15 cellular contexts compared by ENCODE assay signal in genomic region chr16:12060751-12061150, GRCh38.
DNase-seq lines count a peak whose midpoint lies in the region; ATAC-seq and TF ChIP-seq lines count a peak whose summit lies in the region.
"Had no signal": no experiment of that assay in that cellular context is flagged by ENCODE, and none has a peak within 500 bp of the region (broad histone marks: within the 10 kb centered on the region; RNA-seq: fewer than 3 reads in every experiment).

No MANE protein-coding gene starts in this region.

- no peak overlapping the region for H2BK20ac ChIP-seq in H9 (ENCODE audit: low read depth, low read length, poor library complexity, severe bottlenecking)

- no peak overlapping the region for H3T11ph ChIP-seq in H9 (ENCODE audit: low read length)

- H4K8ac ChIP-seq in H9 (replicated peaks; ENCODE audit: insufficient read length, low read depth, low read length) = no peak overlapping the region

- H4K91ac ChIP-seq in H9 (ENCODE audit: insufficient read length, low read depth, low read length) = no peak overlapping the region

- ATAC-seq in GM21786 (IDR thresholded peaks at IDR 0.05; ENCODE audit: unreplicated experiment) = peak; percentile 40
- no peak for ATAC-seq in GM18502 (IDR thresholded peaks at IDR 0.05; ENCODE audit: poor library complexity, unreplicated experiment)
- ATAC-seq: naive thymus-derived CD4-positive, alpha-beta T cell had no signal

- H3K27me3 ChIP-seq in ascending aorta (no peaks in the 10 kb centered on the region), H9 (ENCODE audit: insufficient read depth, low read length) (no peaks in the 10 kb centered on the region)
- H3K27me3 ChIP-seq: foreskin keratinocyte had no signal

- H4K20me1 ChIP-seq in H9 (ENCODE audit: control insufficient read depth, insufficient read depth, insufficient read length) = no peaks in the 10 kb centered on the region

- H2BK120ac ChIP-seq in H9 (ENCODE audit: low read depth, low read length, poor library complexity, severe bottlenecking) = no peak overlapping the region

- H3K79me2 ChIP-seq in H9 (ENCODE audit: insufficient read depth, low read length) = no peaks in the 10 kb centered on the region

- H3K4me1 Mint-ChIP-seq in nephron (peaks cover 10% of the 10 kb centered on the region), H9 (no peaks in the 10 kb centered on the region)

- no peak overlapping the region for H3K4me3 Mint-ChIP-seq in nephron
- H3K4me3 Mint-ChIP-seq in H9 = no peak overlapping the region
- H3K4me3 Mint-ChIP-seq: naive thymus-derived CD4-positive, alpha-beta T cell; stimulated activated naive CD8-positive, alpha-beta T cell treated with anti-CD3 and anti-CD28 coated beads, Interleukin-15, Interleukin-2, amounts not matched to agents 100 ng/mL and 50 ng/mL, for 24 hours had no signal

- H3K9me3 Mint-ChIP-seq in nephron (no peaks in the 10 kb centered on the region), H9 (no peaks in the 10 kb centered on the region)
- H3K9me3 Mint-ChIP-seq: naive thymus-derived CD4-positive, alpha-beta T cell; stimulated activated naive CD8-positive, alpha-beta T cell treated with anti-CD3 and anti-CD28 coated beads, Interleukin-15, Interleukin-2, amounts not matched to agents 100 ng/mL and 50 ng/mL, for 24 hours had no signal

- no peak overlapping the region for H4K5ac ChIP-seq in H9 (ENCODE audit: insufficient read length, low read depth, low read length)

- H3K27me3 Mint-ChIP-seq in nephron (ENCODE audit: low read depth) (no peaks in the 10 kb centered on the region), H9 (ENCODE audit: low read depth) (no peaks in the 10 kb centered on the region)
- H3K27me3 Mint-ChIP-seq: naive thymus-derived CD4-positive, alpha-beta T cell; stimulated activated naive CD8-positive, alpha-beta T cell treated with anti-CD3 and anti-CD28 coated beads, Interleukin-15, Interleukin-2, amounts not matched to agents 100 ng/mL and 50 ng/mL, for 24 hours had no signal

- no peak overlapping the region for H2AFZ ChIP-seq in H9 (ENCODE audit: low read length)

- H3K4me2 ChIP-seq in H9 (ENCODE audit: insufficient read depth, insufficient read length, low read length) = no peak overlapping the region

- H3K27ac Mint-ChIP-seq in nephron = peak overlapping the region; percentile 68 to 93 (median 93)
- H3K27ac Mint-ChIP-seq in H9 = peak overlapping the region in 1 of 3 experiments; percentile 77; a peak in 1 of 7 replicates
- H3K27ac Mint-ChIP-seq: stimulated activated naive CD8-positive, alpha-beta T cell treated with anti-CD3 and anti-CD28 coated beads, Interleukin-15, Interleukin-2, amounts not matched to agents 100 ng/mL and 50 ng/mL, for 24 hours had no signal

- H3K9ac ChIP-seq in H9 (ENCODE audit: extremely low read depth, insufficient read length, low read length) = no peak overlapping the region

- no peak overlapping the region for H3K56ac ChIP-seq in H9 (ENCODE audit: insufficient read length, low read depth, low read length)

- no peak overlapping the region for H3K23ac ChIP-seq in H9 (ENCODE audit: insufficient read length, low read depth, low read length)

- H2AK5ac ChIP-seq in H9 (ENCODE audit: insufficient read length, low read length) = no peak overlapping the region

- no peaks in the 10 kb centered on the region for H3K36me3 ChIP-seq in ascending aorta

- H3K14ac ChIP-seq in H9 (ENCODE audit: insufficient read depth, low read length) = no peak overlapping the region; the same call in 1 of the 2 replicates

- no peaks in the 10 kb centered on the region for H3K79me1 ChIP-seq in H9 (ENCODE audit: insufficient read depth, low read depth, low read length, poor library complexity, severe bottlenecking)

- in situ Hi-C loops in Caki2 (cut with HindIII; ENCODE audit: low pct_unique_long_range_greater_than_20kb, low sequenced_read_pairs) = no loop called here

- no peak overlapping the region for H3K4me3 ChIP-seq in ascending aorta

- H2BK12ac ChIP-seq in H9 (ENCODE audit: insufficient read length, low read depth, low read length) = no peak overlapping the region

- H3K4ac ChIP-seq in H9 (ENCODE audit: low read depth, low read length) = no peak overlapping the region

- TF ChIP-seq CTCF in ascending aorta (IDR thresholded peaks at IDR 0.05) (no peak), nephron (IDR thresholded peaks at IDR 0.05; ENCODE audit: unreplicated experiment in 3 of 3) (no peak), H9 (conservative IDR thresholded peaks at IDR 0.05) (no peak)

- H2BK15ac ChIP-seq in H9 (ENCODE audit: low read depth, low read length) = no peak overlapping the region

- no peak overlapping the region for H3K18ac ChIP-seq in H9 (ENCODE audit: insufficient read length, low read depth, low read length)

- no peak overlapping the region for H2BK5ac ChIP-seq in H9 (ENCODE audit: insufficient read length, low read length)

- no CpG with 5 or more reads among the region's 12 CpGs for WGBS in H9 (ENCODE audit: extremely low coverage, insufficient read length, low lambda C conversion rate)

- intact Hi-C loops in ascending aorta (cut with DNase I) = loop anchor here (5.0 to 10.0 kb wide), 6 partner anchors 208 to 1323 kb away; partner anchors contain the start of genes RSL1D1 and TXNDC11

- H3K27ac ChIP-seq in ascending aorta = peak overlapping the region; percentile 89 to 94
- no peak overlapping the region for H3K27ac ChIP-seq in H9 (ENCODE audit: insufficient read length, low read depth, low read length)
- H3K27ac ChIP-seq in caudate nucleus (ENCODE audit: low read depth, low read length) = no peak overlapping the region
- H3K27ac ChIP-seq: foreskin keratinocyte had no signal

- peaks cover 10 to 44% of the 10 kb centered on the region in 2 donors for H3K4me1 ChIP-seq in ascending aorta
- no peaks in the 10 kb centered on the region for H3K4me1 ChIP-seq in H9 (ENCODE audit: insufficient read depth, low read length)

- peaks cover 6% of the 10 kb centered on the region for H3K36me3 Mint-ChIP-seq in nephron (ENCODE audit: low read depth)
- no peaks in the 10 kb centered on the region for H3K36me3 Mint-ChIP-seq in H9 (ENCODE audit: insufficient read depth in 1 of 3, low read depth in 3 of 3)

- H3K9me3 ChIP-seq in ascending aorta (no peaks in the 10 kb centered on the region), H9 (ENCODE audit: control insufficient read depth, low read depth, low read length) (no peaks in the 10 kb centered on the region)

- H3K23me2 ChIP-seq in H9 (ENCODE audit: insufficient read length, low read depth, low read length, poor library complexity, severe bottlenecking) = peaks cover 3% of the 10 kb centered on the region

- DNase-seq in Caki2 (ENCODE audit: low read depth) = peak; percentile 98
- DNase-seq in ascending aorta (ENCODE audit: low spot score in 2 of 2) = no peak
- DNase-seq in H9 = no peak
- DNase-seq in NCI-H2196 treated with DMSO at 0.1 percent for 48 hours (lab: John Stamatoyannopoulos, UW; ENCODE audit: unreplicated experiment) = no peak
- no peak for DNase-seq in caudate nucleus (lab: John Stamatoyannopoulos, UW)
- DNase-seq: activated CD4-positive, alpha-beta T cell treated with anti-CD3 and anti-CD28 coated beads for 1 hour; activated gamma-delta T cell treated with Interleukin-2 at 50 U/mL for 16 hours; naive thymus-derived CD4-positive, alpha-beta T cell; NCI-H446 treated with DMSO at 0.1 percent for 48 hours; T1000 had no signal

Comparison
In these comparisons a context has a peak if more than half of its experiments do, and no peak if none do; other contexts are left out.
1. H3K27ac ChIP-seq: peak in ascending aorta (2 of 2); none in H9 (single experiment) and caudate nucleus (single experiment).